6 cellular contexts compared by ENCODE assay signal in genomic region chr17:44069974-44070454, GRCh38. TPM values are rescaled to one million over a fixed set of nuclear protein-coding genes. Genes with fewer than 3 reads are reported as not detected.
A peak's percentile ranks its signal among the peaks of the same experiment; 100 is the strongest.
DNase-seq lines count a peak whose midpoint lies in the region; FAIRE-seq and TF ChIP-seq lines count a peak whose summit lies in the region.

No MANE protein-coding gene starts in this region.

- intact Hi-C loops in activated T-helper 1 cell treated with anti-CD3 and anti-CD28 coated beads, Interleukin-12 subunit alpha, Interleukin-12 subunit beta, Interleukin-2, Interleukin-4 antibody, amounts not matched to agents 30 ng/mL and 10 ng/mL and 1 ng/mL, durations not matched to agents 14 hours and 24 hours and 36 hours (cut with micrococcal nuclease): loop anchor here (1.0 to 10.0 kb wide), 7 partner anchors 53 to 275 kb away; partner anchors contain the start of genes GRN, HDAC5, SLC25A39 and TMEM101

- peaks cover 51% of the 10 kb centered on the region for H3K4me1 Mint-ChIP-seq in activated naive CD4-positive, alpha-beta T cell treated with anti-CD3 and anti-CD28 coated beads, Interleukin-2, amount 10 ng/mL, durations not matched to agents 7 days and 5 days
- H3K4me1 Mint-ChIP-seq in activated T-helper 1 cell treated with anti-CD3 and anti-CD28 coated beads, Interleukin-12 subunit alpha, Interleukin-12 subunit beta, Interleukin-2, Interleukin-4 antibody, amounts not matched to agents 30 ng/mL and 10 ng/mL and 1 ng/mL, durations not matched to agents 14 hours and 24 hours and 36 hours (ENCODE audit: low read depth): peaks cover 21% of the 10 kb centered on the region

- CTCF ChIA-PET in activated naive CD4-positive, alpha-beta T cell treated with anti-CD3 and anti-CD28 coated beads, Interleukin-2, amount 10 ng/mL, durations not matched to agents 7 days and 5 days (lab: Charles Lee): interaction anchor here (0.9 to 1.2 kb wide), 2 partner anchors 14 kb away, joined by 4 to 5 read pairs; no protein-coding TSS in a partner anchor

- H3K9me3 Mint-ChIP-seq in activated naive CD4-positive, alpha-beta T cell treated with anti-CD3 and anti-CD28 coated beads, Interleukin-2, amount 10 ng/mL, durations not matched to agents 7 days and 5 days: no peaks in the 10 kb centered on the region
- no peaks in the 10 kb centered on the region for H3K9me3 Mint-ChIP-seq in activated T-helper 1 cell treated with anti-CD3 and anti-CD28 coated beads, Interleukin-12 subunit alpha, Interleukin-12 subunit beta, Interleukin-2, Interleukin-4 antibody, amounts not matched to agents 30 ng/mL and 10 ng/mL and 1 ng/mL, durations not matched to agents 14 hours and 24 hours and 36 hours

- no peaks in the 10 kb centered on the region for H3K27me3 Mint-ChIP-seq in activated naive CD4-positive, alpha-beta T cell treated with anti-CD3 and anti-CD28 coated beads, Interleukin-2, amount 10 ng/mL, durations not matched to agents 7 days and 5 days
- no peaks in the 10 kb centered on the region for H3K27me3 Mint-ChIP-seq in activated T-helper 1 cell treated with anti-CD3 and anti-CD28 coated beads, Interleukin-12 subunit alpha, Interleukin-12 subunit beta, Interleukin-2, Interleukin-4 antibody, amounts not matched to agents 30 ng/mL and 10 ng/mL and 1 ng/mL, durations not matched to agents 14 hours and 24 hours and 36 hours (ENCODE audit: insufficient read depth)

- TF ChIP-seq POLR2A in GM12891 (IDR thresholded peaks at IDR 0.05; ENCODE audit: low read depth, low read length): no peak; the same call in 1 of the 2 replicates

- FAIRE-seq in GM12891 (lab: Jason Lieb, UNC): no peak

- H3K4me3 Mint-ChIP-seq in activated naive CD4-positive, alpha-beta T cell treated with anti-CD3 and anti-CD28 coated beads, Interleukin-2, amount 10 ng/mL, durations not matched to agents 7 days and 5 days: peak overlapping the region; percentile 88
- H3K4me3 Mint-ChIP-seq in activated T-helper 1 cell treated with anti-CD3 and anti-CD28 coated beads, Interleukin-12 subunit alpha, Interleukin-12 subunit beta, Interleukin-2, Interleukin-4 antibody, amounts not matched to agents 30 ng/mL and 10 ng/mL and 1 ng/mL, durations not matched to agents 14 hours and 24 hours and 36 hours: peak overlapping the region; percentile 98

- peak overlapping the region; percentile 90 for H3K27ac Mint-ChIP-seq in activated naive CD4-positive, alpha-beta T cell treated with anti-CD3 and anti-CD28 coated beads, Interleukin-2, amount 10 ng/mL, durations not matched to agents 7 days and 5 days
- H3K27ac Mint-ChIP-seq in activated T-helper 1 cell treated with anti-CD3 and anti-CD28 coated beads, Interleukin-12 subunit alpha, Interleukin-12 subunit beta, Interleukin-2, Interleukin-4 antibody, amounts not matched to agents 30 ng/mL and 10 ng/mL and 1 ng/mL, durations not matched to agents 14 hours and 24 hours and 36 hours: peak overlapping the region; percentile 99

- no peak for DNase-seq in activated naive CD4-positive, alpha-beta T cell treated with anti-CD3 and anti-CD28 coated beads, Interleukin-2, amount 10 ng/mL, durations not matched to agents 7 days and 5 days
- DNase-seq in activated naive CD4-positive, alpha-beta T cell treated with Interleukin-2 at 50 U/mL for 16 hours: no peak
- no peak for DNase-seq in activated T-helper 1 cell treated with anti-CD3 and anti-CD28 coated beads, Interleukin-12 subunit alpha, Interleukin-12 subunit beta, Interleukin-2, Interleukin-4 antibody, amounts not matched to agents 30 ng/mL and 10 ng/mL and 1 ng/mL, durations not matched to agents 14 hours and 24 hours and 36 hours (ENCODE audit: low spot score)
- DNase-seq in medulla oblongata (ENCODE audit: extremely low spot score) (peak; percentile 39), GM12891 (ENCODE audit: insufficient read length, low spot score) (no peak), GM19238 (ENCODE audit: insufficient read length, low spot score) (no peak)

- H3K36me3 Mint-ChIP-seq in activated naive CD4-positive, alpha-beta T cell treated with anti-CD3 and anti-CD28 coated beads, Interleukin-2, amount 10 ng/mL, durations not matched to agents 7 days and 5 days: peaks cover 7% of the 10 kb centered on the region
- peaks cover 7% of the 10 kb centered on the region for H3K36me3 Mint-ChIP-seq in activated T-helper 1 cell treated with anti-CD3 and anti-CD28 coated beads, Interleukin-12 subunit alpha, Interleukin-12 subunit beta, Interleukin-2, Interleukin-4 antibody, amounts not matched to agents 30 ng/mL and 10 ng/mL and 1 ng/mL, durations not matched to agents 14 hours and 24 hours and 36 hours (ENCODE audit: low read depth)

TF ChIP-seq in GM12891, 5 proteins besides CTCF, POLR2A, EP300 and RAD21:
- no peak for TF ChIP-seq PAX5 (IDR thresholded peaks at IDR 0.05; ENCODE audit: insufficient read depth, low read length, severe bottlenecking)
- TF ChIP-seq POLR2AphosphoS5 (IDR thresholded peaks at IDR 0.05; ENCODE audit: low read depth, low read length): no peak
- no peak for TF ChIP-seq POU2F2 (IDR thresholded peaks at IDR 0.05; ENCODE audit: low read depth, low read length)
- TF ChIP-seq TAF1 (IDR thresholded peaks at IDR 0.05; ENCODE audit: low read depth, low read length): no peak
- TF ChIP-seq SPI1 (IDR thresholded peaks at IDR 0.05; ENCODE audit: low read depth, low read length): no peak

RNA-seq across cellular contexts. Expression of gene G6PC3, which starts 0.5 kb away (rescaled TPM):
- total RNA-seq in activated T-helper 1 cell treated with anti-CD3 and anti-CD28 coated beads, Interleukin-12 subunit alpha, Interleukin-12 subunit beta, Interleukin-2, Interleukin-4 antibody, amounts not matched to agents 30 ng/mL and 10 ng/mL and 1 ng/mL, durations not matched to agents 14 hours and 24 hours and 36 hours: 33.5 and 34.9 TPM in 2 replicates
- 40.9 TPM for polyA plus RNA-seq in GM12891 (2012; ENCODE audit: low read depth, missing spikeins)

RNA-seq across cellular contexts. Expression of gene LSM12, which starts 3.5 kb away (rescaled TPM):
- total RNA-seq in activated T-helper 1 cell treated with anti-CD3 and anti-CD28 coated beads, Interleukin-12 subunit alpha, Interleukin-12 subunit beta, Interleukin-2, Interleukin-4 antibody, amounts not matched to agents 30 ng/mL and 10 ng/mL and 1 ng/mL, durations not matched to agents 14 hours and 24 hours and 36 hours: 93.9 and 95.4 TPM in 2 replicates
- polyA plus RNA-seq in GM12891 (2012; ENCODE audit: low read depth, missing spikeins): 33.3 TPM

RNA-seq across cellular contexts. Expression of gene HDAC5, which starts 53.4 kb away (rescaled TPM):
- total RNA-seq in activated T-helper 1 cell treated with anti-CD3 and anti-CD28 coated beads, Interleukin-12 subunit alpha, Interleukin-12 subunit beta, Interleukin-2, Interleukin-4 antibody, amounts not matched to agents 30 ng/mL and 10 ng/mL and 1 ng/mL, durations not matched to agents 14 hours and 24 hours and 36 hours: 20.6 and 22.8 TPM in 2 replicates
- polyA plus RNA-seq in GM12891 (2012; ENCODE audit: low read depth, missing spikeins): 16.4 TPM

RNA-seq across cellular contexts. Expression of gene TMEM101, which starts 55.3 kb away (rescaled TPM):
- 31.6 and 32.8 TPM in 2 replicates for total RNA-seq in activated T-helper 1 cell treated with anti-CD3 and anti-CD28 coated beads, Interleukin-12 subunit alpha, Interleukin-12 subunit beta, Interleukin-2, Interleukin-4 antibody, amounts not matched to agents 30 ng/mL and 10 ng/mL and 1 ng/mL, durations not matched to agents 14 hours and 24 hours and 36 hours
- polyA plus RNA-seq in GM12891 (2012; ENCODE audit: low read depth, missing spikeins): 26.9 TPM
